In the genomic region with DNA sequence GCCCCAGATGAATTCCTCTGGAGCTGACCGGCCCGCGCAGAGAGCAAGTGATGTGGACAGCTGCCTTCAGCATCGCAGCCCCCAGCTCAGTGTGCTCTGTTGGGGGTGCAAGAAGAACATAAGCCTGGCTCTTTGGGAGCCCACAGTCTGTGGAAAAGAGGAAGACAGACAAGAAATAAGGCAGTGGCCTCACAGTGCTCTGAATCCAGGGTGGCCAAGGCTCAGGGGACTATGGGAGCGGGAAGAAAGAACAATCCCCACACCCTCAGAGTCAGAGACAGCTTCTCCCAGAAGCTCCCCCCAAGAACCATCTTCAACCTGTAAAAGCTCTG, we compare ENCODE assay signal across 8 cellular contexts. TPM values are rescaled to one million over a fixed set of nuclear protein-coding genes. Genes with fewer than 3 reads are reported as not detected.
DNase-seq lines count a peak whose midpoint lies in the region; ATAC-seq, FAIRE-seq and TF ChIP-seq lines count a peak whose summit lies in the region.

No MANE protein-coding gene starts in this region.

- 5% methylated on average over 5 of the region's 5 CpGs for WGBS in GM12878 (ENCODE audit: insufficient coverage, insufficient replicate concordance, low lambda C conversion rate, missing lambda C conversion rate)
- WGBS in upper lobe of left lung, 2 donors: 14 to 20% methylated on average over 5 of the region's 5 CpGs

- no peak for TF ChIP-seq CTCF in GM12878 (IDR thresholded peaks at IDR 0.05 in 2 of 3, conservative IDR thresholded peaks at IDR 0.05 in 1 of 3; ENCODE audit: control insufficient read depth in 2 of 3, extremely low read depth in 1 of 3, insufficient read depth in 1 of 3, low read depth in 3 of 3, low read length in 3 of 3)
- no peak for TF ChIP-seq CTCF in mucosa of descending colon (IDR thresholded peaks at IDR 0.05)
- no peak for TF ChIP-seq CTCF in upper lobe of left lung (IDR thresholded peaks at IDR 0.05)

- H3K9me3 ChIP-seq in GM12878 (replicated peaks; ENCODE audit: control insufficient read depth, insufficient read depth, low read length): no peaks in the 10 kb centered on the region
- no peaks in the 10 kb centered on the region for H3K9me3 ChIP-seq in mucosa of descending colon
- H3K9me3 ChIP-seq in upper lobe of left lung: no peaks in the 10 kb centered on the region

- peak overlapping the region; percentile 85 for H3K27ac ChIP-seq in GM12878 (ENCODE audit: control insufficient read depth, insufficient read depth)
- peak overlapping the region; percentile 88 to 97 (median 96) for H3K27ac ChIP-seq in upper lobe of left lung

- DNase-seq in activated naive CD4-positive, alpha-beta T cell treated with anti-CD3 and anti-CD28 coated beads, Interleukin-2, amount 50 U/mL, for 16 hours: no peak
- DNase-seq in GM12878 (ENCODE audit: low read depth, low spot score) (no peak), mucosa of descending colon (no peak), upper lobe of left lung (no peak), GF-D8 (lab: John Stamatoyannopoulos, UW) (no peak)

- FAIRE-seq in GM12878 (lab: Jason Lieb, UNC): no peak

- H3K4me1 Mint-ChIP-seq in activated naive CD4-positive, alpha-beta T cell treated with anti-CD3 and anti-CD28 coated beads, Interleukin-2, amount 50 U/mL, for 24 hours: peaks cover 52% of the 10 kb centered on the region

- H3K9me3 Mint-ChIP-seq in activated naive CD4-positive, alpha-beta T cell treated with anti-CD3 and anti-CD28 coated beads, Interleukin-2, amount 50 U/mL, for 24 hours: no peaks in the 10 kb centered on the region

- H3K4me1 ChIP-seq in GM12878 (ENCODE audit: control insufficient read depth, insufficient read depth, low read length): peaks cover 35% of the 10 kb centered on the region
- peaks cover 29% of the 10 kb centered on the region for H3K4me1 ChIP-seq in mucosa of descending colon (ENCODE audit: low read depth)
- H3K4me1 ChIP-seq in upper lobe of left lung: peaks cover 50 to 72% (median 53%) of the 10 kb centered on the region in 4 donors

- TF ChIP-seq POLR2A in GM12878 (IDR thresholded peaks at IDR 0.05; ENCODE audit: low read depth, low read length) (no peak), upper lobe of left lung (IDR thresholded peaks at IDR 0.05) (no peak)

- CTCF ChIA-PET in GM12878 (lab: Yijun Ruan, JAX): interaction anchor here (0.6 to 18.1 kb wide), 49 partner anchors 8 to 718 kb away, joined by 3 to 480 read pairs (median 6); a partner anchor contains a TSS

- H3K27me3 Mint-ChIP-seq in activated naive CD4-positive, alpha-beta T cell treated with anti-CD3 and anti-CD28 coated beads, Interleukin-2, amount 50 U/mL, for 24 hours: no peaks in the 10 kb centered on the region

- peak overlapping the region; percentile 65; the same call in 1 of the 2 replicates for H3K4me2 ChIP-seq in GM12878 (ENCODE audit: control insufficient read depth, insufficient read depth)

- RAD21 ChIA-PET in GM12878 (lab: Charles Lee; ENCODE audit: unreplicated experiment): interaction anchor here (0.5 to 7.2 kb wide), 22 partner anchors 9 to 775 kb away, joined by 3 to 193 read pairs (median 6); a partner anchor contains a TSS

- intact Hi-C loops in GM12878 (cut with micrococcal nuclease; ENCODE audit: unreplicated experiment): loop anchor here (1.0 to 10.0 kb wide), 5 partner anchors 78 to 612 kb away; a partner anchor contains a TSS
- intact Hi-C loops in mucosa of descending colon (cut with DNase I, micrococcal nuclease): no loop called here

- H2AFZ ChIP-seq in GM12878 (ENCODE audit: control insufficient read depth, low read depth, low read length): peak overlapping the region; percentile 98

- no peaks in the 10 kb centered on the region for H3K27me3 ChIP-seq in GM12878 (replicated peaks in 1 of 2; ENCODE audit: control insufficient read depth in 2 of 2, insufficient read depth in 2 of 2, low read length in 1 of 2)
- no peaks in the 10 kb centered on the region for H3K27me3 ChIP-seq in upper lobe of left lung

- TF ChIP-seq RAD21 in GM12878 (IDR thresholded peaks at IDR 0.05; ENCODE audit: insufficient read depth, low read depth, low read length): no peak

- H4K20me1 ChIP-seq in GM12878 (ENCODE audit: control insufficient read depth, insufficient read depth): no peaks in the 10 kb centered on the region; the same call in 1 of the 2 replicates

- POLR2A ChIA-PET in GM12878 (lab: Charles Lee): interaction anchor here (0.9 to 7.0 kb wide), 12 partner anchors 10 to 285 kb away, joined by 3 to 113 read pairs (median 6); a partner anchor contains a TSS

- H3K4me3 ChIP-seq in GM12878 (no peak overlapping the region), mucosa of descending colon (peak overlapping the region; percentile 46), upper lobe of left lung (peak overlapping the region in 3 of 4 donors; percentile 68 to 87 (median 73))

- SMC1A ChIA-PET in GM12878 (lab: Charles Lee; ENCODE audit: uncharacterized antibody, unreplicated experiment): interaction anchor here (0.5 to 9.2 kb wide), 18 partner anchors 9 to 613 kb away, joined by 3 to 225 read pairs (median 6); a partner anchor contains a TSS

- peak overlapping the region; percentile 91 for H3K27ac Mint-ChIP-seq in activated naive CD4-positive, alpha-beta T cell treated with anti-CD3 and anti-CD28 coated beads, Interleukin-2, amount 50 U/mL, for 24 hours

- no peak for TF ChIP-seq EP300 in GM12878 (IDR thresholded peaks at IDR 0.05; ENCODE audit: borderline replicate concordance in 1 of 2, control insufficient read depth in 1 of 2, low read depth in 2 of 2, low read length in 2 of 2)
- no peak for TF ChIP-seq EP300 in upper lobe of left lung (IDR thresholded peaks at IDR 0.05)

- no peak for ATAC-seq in GM12878
- no peak for ATAC-seq in mucosa of descending colon
- no peak for ATAC-seq in upper lobe of left lung (ENCODE audit: low FRiP score in 2 of 2)
- ATAC-seq in HG03354 (IDR thresholded peaks at IDR 0.05; ENCODE audit: poor library complexity, severe bottlenecking, unreplicated experiment): no peak
- ATAC-seq in HG03521 (IDR thresholded peaks at IDR 0.05; ENCODE audit: unreplicated experiment): no peak

- no peaks in the 10 kb centered on the region for H3K36me3 Mint-ChIP-seq in activated naive CD4-positive, alpha-beta T cell treated with anti-CD3 and anti-CD28 coated beads, Interleukin-2, amount 50 U/mL, for 24 hours

- H3K36me3 ChIP-seq in GM12878 (ENCODE audit: control insufficient read depth in 2 of 2, insufficient read depth in 2 of 2, low read length in 1 of 2): no peaks in the 10 kb centered on the region
- H3K36me3 ChIP-seq in mucosa of descending colon (ENCODE audit: low read depth): no peaks in the 10 kb centered on the region
- H3K36me3 ChIP-seq in upper lobe of left lung: peaks cover 0 to 3% (median under 1%) of the 10 kb centered on the region in 4 donors

- no TSS peak for BruUV-seq in GM12878 (replicated peaks; lab: Mats Ljungman, UMichigan)

- peaks cover 31% of the 10 kb centered on the region for H3K79me2 ChIP-seq in GM12878 (ENCODE audit: control insufficient read depth, insufficient read depth, low read length)

- in situ Hi-C loops in GM12878 (cut with MboI): no loop called here

- peak overlapping the region; percentile 93 for H3K9ac ChIP-seq in GM12878 (ENCODE audit: control insufficient read depth, insufficient read depth, low read length)

- H3K4me3 Mint-ChIP-seq in activated naive CD4-positive, alpha-beta T cell treated with anti-CD3 and anti-CD28 coated beads, Interleukin-2, amount 50 U/mL, for 24 hours: peak overlapping the region; percentile 97

RNA-seq across cellular contexts. Expression of a gene that starts 0.3 kb away (rescaled TPM):
- total RNA-seq in GM12878 (2013; cell fraction: nucleolus; rRNA removed): 34.1 and 48.7 TPM in 2 replicates
- total RNA-seq in GM12878 (2014; rRNA removed) (25.7 and 27.7 TPM in 2 replicates), GM12878 (2014; rRNA removed; fragmentation: Illumina TruSeq; extraction: Trizol) (19.9 and 21.0 TPM in 2 replicates), GM12878 (2021) (20.3 and 24.6 TPM in 2 replicates), mucosa of descending colon (10 to 100 TPM; 10.7 to 23.4 (median 15.4) TPM), upper lobe of left lung (10 to 100 TPM in 5 of 6 donors, 1 to 10 TPM in 1; 5.0 to 19.3 (median 12.5) TPM)
- polyA plus RNA-seq in GM12878 (2011; ENCODE audit: low read depth): 8.8 TPM
- polyA plus RNA-seq in GM12878 (2011; rRNA removed) (15.2 and 19.3 TPM in 2 replicates), GM12878 (2014; fragmentation: Illumina TruSeq; extraction: Trizol) (22.2 and 25.7 TPM in 2 replicates), GM12878 (2014; fragmentation: Nextera tagmentation; extraction: Ambion mirVana) (1 to 10 TPM; 5.6 to 9.0 TPM), GM12878 (2014; rRNA removed) (30.4 and 32.2 TPM in 2 replicates), GM12878 (2016; fragmentation: Nextera tagmentation; extraction: Ambion mirVana) (10 to 100 TPM; 35.9 to 39.5 TPM)
- polyA plus RNA-seq in GM12878 (2011; cell fraction: cytosol; rRNA removed): 24.1 and 26.6 TPM in 2 replicates
- polyA plus RNA-seq in GM12878 (2011; cell fraction: nucleus; rRNA removed): 18.4 and 21.1 TPM in 2 replicates
- polyA plus RNA-seq in GM12878 (2012): 11.5 and 16.8 TPM in 2 replicates
- 22.6 and 28.6 TPM in 2 replicates for polyA minus RNA-seq in GM12878 (2011; rRNA and poly(A)+ RNA removed)
- polyA minus RNA-seq in GM12878 (2011; cell fraction: cytosol; rRNA and poly(A)+ RNA removed): 5.5 and 6.2 TPM in 2 replicates
- 24.1 and 39.4 TPM in 2 replicates for polyA minus RNA-seq in GM12878 (2011; cell fraction: nucleus; rRNA and poly(A)+ RNA removed)

RNA-seq across cellular contexts. Expression of a gene that starts 2.5 kb away (rescaled TPM):
- 81.1 and 96.0 TPM in 2 replicates for total RNA-seq in GM12878 (2013; cell fraction: nucleolus; rRNA removed)
- 31.6 and 40.4 TPM in 2 replicates for total RNA-seq in GM12878 (2014; rRNA removed)
- total RNA-seq in GM12878 (2014; rRNA removed; fragmentation: Illumina TruSeq; extraction: Trizol): 21.3 TPM in 2 replicates
- total RNA-seq in GM12878 (2021): 56.3 and 58.9 TPM in 2 replicates
- polyA plus RNA-seq in GM12878 (2011; ENCODE audit: low read depth): 23.7 TPM
- 24.2 and 40.5 TPM in 2 replicates for polyA plus RNA-seq in GM12878 (2011; rRNA removed)
- polyA plus RNA-seq in GM12878 (2011; cell fraction: cytosol; rRNA removed): 45.4 and 64.5 TPM in 2 replicates
- polyA plus RNA-seq in GM12878 (2011; cell fraction: nucleus; rRNA removed): 188 and 193 TPM in 2 replicates
- polyA plus RNA-seq in GM12878 (2012): 43.0 and 46.7 TPM in 2 replicates
- polyA plus RNA-seq in GM12878 (2014; fragmentation: Illumina TruSeq; extraction: Trizol): 12.6 and 22.1 TPM in 2 replicates
- polyA plus RNA-seq in GM12878 (2014; fragmentation: Nextera tagmentation; extraction: Ambion mirVana): 10 to 100 TPM; 10.3 to 19.8 TPM
- polyA plus RNA-seq in GM12878 (2014; rRNA removed): 44.5 and 48.8 TPM in 2 replicates
- 10 to 100 TPM; 56.6 to 57.8 TPM for polyA plus RNA-seq in GM12878 (2016; fragmentation: Nextera tagmentation; extraction: Ambion mirVana)
- 53.8 and 78.0 TPM in 2 replicates for polyA minus RNA-seq in GM12878 (2011; rRNA and poly(A)+ RNA removed)
- 17.4 and 27.0 TPM in 2 replicates for polyA minus RNA-seq in GM12878 (2011; cell fraction: cytosol; rRNA and poly(A)+ RNA removed)
- 46.8 and 70.7 TPM in 2 replicates for polyA minus RNA-seq in GM12878 (2011; cell fraction: nucleus; rRNA and poly(A)+ RNA removed)
- 10 to 100 TPM; 43.9 to 92.5 (median 54.8) TPM for total RNA-seq in mucosa of descending colon
- 100 to 1,000 TPM in 1 of 6 donors, 10 to 100 TPM in 5; 40.7 to 108 (median 61.9) TPM for total RNA-seq in upper lobe of left lung

RNA-seq across cellular contexts. Expression of a gene that starts 22.1 kb away (rescaled TPM):
- total RNA-seq in GM12878 (2013; cell fraction: nucleolus; rRNA removed): 79.1 and 84.8 TPM in 2 replicates
- total RNA-seq in GM12878 (2014; rRNA removed) (19.5 and 19.7 TPM in 2 replicates), GM12878 (2014; rRNA removed; fragmentation: Illumina TruSeq; extraction: Trizol) (10.0 and 10.6 TPM in 2 replicates), GM12878 (2021) (23.5 and 25.6 TPM in 2 replicates), mucosa of descending colon (10 to 100 TPM; 18.5 to 21.5 (median 20.7) TPM), upper lobe of left lung (10 to 100 TPM in 2 of 6 donors, 1 to 10 TPM in 4; 3.8 to 21.0 (median 9.4) TPM)
- 8.6 TPM for polyA plus RNA-seq in GM12878 (2011; ENCODE audit: low read depth)
- polyA plus RNA-seq in GM12878 (2011; rRNA removed) (19.1 and 22.1 TPM in 2 replicates), GM12878 (2014; fragmentation: Illumina TruSeq; extraction: Trizol) (10.7 and 11.5 TPM in 2 replicates), GM12878 (2014; fragmentation: Nextera tagmentation; extraction: Ambion mirVana) (1 to 10 TPM; 5.2 to 8.0 TPM), GM12878 (2014; rRNA removed) (27.3 and 27.4 TPM in 2 replicates), GM12878 (2016; fragmentation: Nextera tagmentation; extraction: Ambion mirVana) (10 to 100 TPM; 29.5 to 30.4 TPM)
- 13.5 and 18.1 TPM in 2 replicates for polyA plus RNA-seq in GM12878 (2011; cell fraction: cytosol; rRNA removed)
- 121 and 130 TPM in 2 replicates for polyA plus RNA-seq in GM12878 (2011; cell fraction: nucleus; rRNA removed)
- 15.9 and 16.7 TPM in 2 replicates for polyA plus RNA-seq in GM12878 (2012)
- polyA minus RNA-seq in GM12878 (2011; rRNA and poly(A)+ RNA removed): 11.0 and 13.1 TPM in 2 replicates
- 4.5 and 7.6 TPM in 2 replicates for polyA minus RNA-seq in GM12878 (2011; cell fraction: cytosol; rRNA and poly(A)+ RNA removed)
- 18.5 and 31.2 TPM in 2 replicates for polyA minus RNA-seq in GM12878 (2011; cell fraction: nucleus; rRNA and poly(A)+ RNA removed)

RNA-seq across cellular contexts. Expression of a gene that starts 29.5 kb away (rescaled TPM):
- 183 and 231 TPM in 2 replicates for total RNA-seq in GM12878 (2013; cell fraction: nucleolus; rRNA removed)
- total RNA-seq in GM12878 (2014; rRNA removed) (25.4 and 29.5 TPM in 2 replicates), GM12878 (2014; rRNA removed; fragmentation: Illumina TruSeq; extraction: Trizol) (16.6 and 18.0 TPM in 2 replicates), GM12878 (2021) (62.4 and 79.4 TPM in 2 replicates), mucosa of descending colon (10 to 100 TPM; 50.9 to 75.8 (median 75.3) TPM), upper lobe of left lung (100 to 1,000 TPM in 2 of 6 donors, 10 to 100 TPM in 4; 36.8 to 219 (median 90.1) TPM)
- polyA plus RNA-seq in GM12878 (2011; ENCODE audit: low read depth): 21.4 TPM
- polyA plus RNA-seq in GM12878 (2011; rRNA removed) (19.4 and 38.9 TPM in 2 replicates), GM12878 (2014; fragmentation: Illumina TruSeq; extraction: Trizol) (26.9 and 47.8 TPM in 2 replicates), GM12878 (2014; fragmentation: Nextera tagmentation; extraction: Ambion mirVana) (1 to 10 TPM; 4.2 to 4.4 TPM), GM12878 (2014; rRNA removed) (66.4 and 71.1 TPM in 2 replicates), GM12878 (2016; fragmentation: Nextera tagmentation; extraction: Ambion mirVana) (10 to 100 TPM; 13.7 to 16.8 TPM)
- polyA plus RNA-seq in GM12878 (2011; cell fraction: cytosol; rRNA removed): 46.4 and 74.6 TPM in 2 replicates
- 937 and 972 TPM in 2 replicates for polyA plus RNA-seq in GM12878 (2011; cell fraction: nucleus; rRNA removed)
- 39.6 and 54.1 TPM in 2 replicates for polyA plus RNA-seq in GM12878 (2012)
- polyA minus RNA-seq in GM12878 (2011; rRNA and poly(A)+ RNA removed): 36.3 and 44.3 TPM in 2 replicates
- 8.0 and 15.0 TPM in 2 replicates for polyA minus RNA-seq in GM12878 (2011; cell fraction: cytosol; rRNA and poly(A)+ RNA removed)
- 124 and 200 TPM in 2 replicates for polyA minus RNA-seq in GM12878 (2011; cell fraction: nucleus; rRNA and poly(A)+ RNA removed)

RNA-seq across cellular contexts. Expression of a gene that starts 48.3 kb away (rescaled TPM):
- total RNA-seq in GM12878 (2013; cell fraction: nucleolus; rRNA removed): 21.3 and 22.9 TPM in 2 replicates
- total RNA-seq in GM12878 (2014; rRNA removed) (19.5 and 21.7 TPM in 2 replicates), GM12878 (2014; rRNA removed; fragmentation: Illumina TruSeq; extraction: Trizol) (6.1 and 7.0 TPM in 2 replicates), GM12878 (2021) (17.7 and 23.9 TPM in 2 replicates), mucosa of descending colon (10 to 100 TPM in 2 of 3 donors, 1 to 10 TPM in 1; 7.9 to 18.6 (median 12.1) TPM), upper lobe of left lung (100 to 1,000 TPM in 2 of 6 donors, 10 to 100 TPM in 4; 33.4 to 144 (median 68.3) TPM)
- polyA plus RNA-seq in GM12878 (2011; ENCODE audit: low read depth): 2.3 TPM
- polyA plus RNA-seq in GM12878 (2011; rRNA removed) (0.07 and 0.09 TPM in 2 replicates), GM12878 (2014; fragmentation: Illumina TruSeq; extraction: Trizol) (0.60 and 3.8 TPM in 2 replicates), GM12878 (2014; fragmentation: Nextera tagmentation; extraction: Ambion mirVana) (1 to 10 TPM in 1 of 2 experiments, under 1 TPM in 1; 0.56 to 1.0 TPM), GM12878 (2014; rRNA removed) (14.6 and 20.6 TPM in 2 replicates), GM12878 (2016; fragmentation: Nextera tagmentation; extraction: Ambion mirVana) (10 to 100 TPM; 12.7 to 16.1 TPM)
- 0.12 and 0.13 TPM in 2 replicates for polyA plus RNA-seq in GM12878 (2011; cell fraction: cytosol; rRNA removed)
- polyA plus RNA-seq in GM12878 (2011; cell fraction: nucleus; rRNA removed): 0.28 and 0.34 TPM in 2 replicates
- polyA plus RNA-seq in GM12878 (2012): 6.4 and 6.7 TPM in 2 replicates
- 0.10 TPM in 1 of 2 replicates, not detected in the other for polyA minus RNA-seq in GM12878 (2011; rRNA and poly(A)+ RNA removed)
- polyA minus RNA-seq in GM12878 (2011; cell fraction: cytosol; rRNA and poly(A)+ RNA removed): 0.83 TPM in 1 of 2 replicates, not detected in the other
- 0.73 and 0.96 TPM in 2 replicates for polyA minus RNA-seq in GM12878 (2011; cell fraction: nucleus; rRNA and poly(A)+ RNA removed)
